In the genomic region with DNA sequence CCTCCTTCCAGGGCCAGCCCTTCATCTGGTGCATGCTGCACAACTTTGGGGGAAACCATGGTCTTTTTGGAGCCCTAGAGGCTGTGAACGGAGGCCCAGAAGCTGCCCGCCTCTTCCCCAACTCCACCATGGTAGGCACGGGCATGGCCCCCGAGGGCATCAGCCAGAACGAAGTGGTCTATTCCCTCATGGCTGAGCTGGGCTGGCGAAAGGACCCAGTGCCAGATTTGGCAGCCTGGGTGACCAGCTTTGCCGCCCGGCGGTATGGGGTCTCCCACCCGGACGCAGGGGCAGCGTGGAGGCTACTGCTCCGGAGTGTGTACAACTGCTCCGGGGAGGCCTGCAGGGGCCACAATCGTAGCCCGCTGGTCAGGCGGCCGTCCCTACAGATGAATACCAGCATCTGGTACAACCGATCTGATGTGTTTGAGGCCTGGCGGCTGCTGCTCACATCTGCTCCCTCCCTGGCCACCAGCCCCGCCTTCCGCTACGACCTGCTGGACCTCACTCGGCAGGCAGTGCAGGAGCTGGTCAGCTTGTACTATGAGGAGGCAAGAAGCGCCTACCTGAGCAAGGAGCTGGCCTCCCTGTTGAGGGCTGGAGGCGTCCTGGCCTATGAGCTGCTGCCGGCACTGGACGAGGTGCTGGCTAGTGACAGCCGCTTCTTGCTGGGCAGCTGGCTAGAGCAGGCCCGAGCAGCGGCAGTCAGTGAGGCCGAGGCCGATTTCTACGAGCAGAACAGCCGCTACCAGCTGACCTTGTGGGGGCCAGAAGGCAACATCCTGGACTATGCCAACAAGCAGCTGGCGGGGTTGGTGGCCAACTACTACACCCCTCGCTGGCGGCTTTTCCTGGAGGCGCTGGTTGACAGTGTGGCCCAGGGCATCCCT, we compare ENCODE assay signal across 19 cellular contexts. TPM values are rescaled to one million over a fixed set of nuclear protein-coding genes. Genes with fewer than 3 reads are reported as not detected.
A peak's percentile ranks its signal among the peaks of the same experiment; 100 is the strongest.
DNase-seq lines count a peak whose midpoint lies in the region; ATAC-seq, FAIRE-seq and TF ChIP-seq lines count a peak whose summit lies in the region.
"Had no signal": no experiment of that assay in that cellular context is flagged by ENCODE, and none has a peak within 500 bp of the region (broad histone marks: within the 10 kb centered on the region; RNA-seq: fewer than 3 reads in every experiment).

No MANE protein-coding gene starts in this region.

- H3K27ac Mint-ChIP-seq in Calu3 (ENCODE audit: unreplicated experiment): no peak overlapping the region
- H3K27ac Mint-ChIP-seq: HFFc6 had no signal

- peaks cover 86% of the 10 kb centered on the region for H3K36me3 Mint-ChIP-seq in Calu3 (ENCODE audit: insufficient read depth, unreplicated experiment)

- DNase-seq in kidney: peak; percentile 69
- DNase-seq in psoas muscle: peak in 1 of 2 donors; percentile 71
- no peak for DNase-seq in Calu3
- DNase-seq in stimulated activated CD8-positive, alpha-beta memory T cell treated with anti-CD3 and anti-CD28 coated beads, Interleukin-4, amount 100 ng/mL, for 48 hours: no peak
- DNase-seq: AML-193; CD4-positive, CD25-positive, alpha-beta regulatory T cell; GF-D8; GOT3; HFFc6; MG63; NCI-H1105; NCI-H1694 treated with DMSO at 0.1 percent for 48 hours; NCI-H69; NK-92 treated with Interleukin-12 subunit alpha and Interleukin-12 subunit beta, amount 100 ng/mL, for 24 hours had no signal

- H3K4me1 Mint-ChIP-seq in Calu3 (ENCODE audit: low read depth, unreplicated experiment): peaks cover 33% of the 10 kb centered on the region

- no peaks in the 10 kb centered on the region for H3K9me3 Mint-ChIP-seq in Calu3 (ENCODE audit: low read depth, unreplicated experiment)
- H3K9me3 Mint-ChIP-seq: CD4-positive, CD25-positive, alpha-beta regulatory T cell; HFFc6 had no signal

- no peaks in the 10 kb centered on the region for H3K27me3 ChIP-seq in psoas muscle (ENCODE audit: insufficient read depth in 3 of 3, low read length in 2 of 3)
- H3K27me3 ChIP-seq: MG63 had no signal

- BruUV-seq in Calu3 (replicated peaks; lab: Mats Ljungman, UMichigan): no TSS peak

- 39 to 49% (median 43%) methylated on average over 38 to 39 of the region's 39 CpGs for WGBS in psoas muscle, 3 donors

- no peak for FAIRE-seq in kidney (lab: Jason Lieb, UNC)
- FAIRE-seq: D721Med had no signal

- H3K4me3 ChIP-seq in kidney (ENCODE audit: low read length in 2 of 2): no peak overlapping the region
- H3K4me3 ChIP-seq in psoas muscle: peak overlapping the region; percentile 15
- H3K4me3 ChIP-seq: MG63 had no signal

- H3K4me3 Mint-ChIP-seq in Calu3 (ENCODE audit: low read depth, unreplicated experiment): no peak overlapping the region
- H3K4me3 Mint-ChIP-seq: CD4-positive, CD25-positive, alpha-beta regulatory T cell; HFFc6 had no signal

- TF ChIP-seq CTCF in C4-2B (conservative IDR thresholded peaks at IDR 0.05) (no peak), kidney (IDR thresholded peaks at IDR 0.05; ENCODE audit: borderline replicate concordance, extremely low read depth, insufficient read depth) (no peak), psoas muscle (IDR thresholded peaks at IDR 0.05) (no peak), Calu3 (IDR thresholded peaks at IDR 0.05; ENCODE audit: unreplicated experiment) (no peak)

- no peak overlapping the region for H3K9ac ChIP-seq in kidney (ENCODE audit: low read length in 2 of 2)

- H3K36me3 ChIP-seq in kidney (ENCODE audit: control insufficient read depth in 1 of 2, insufficient read depth in 2 of 2, low read length in 2 of 2): peaks cover 11 to 19% of the 10 kb centered on the region in 2 donors
- peaks cover 0 to 55% of the 10 kb centered on the region in 2 donors for H3K36me3 ChIP-seq in psoas muscle (ENCODE audit: insufficient read depth in 1 of 2, low read depth in 1 of 2)

- H3K4me1 ChIP-seq in kidney (ENCODE audit: control insufficient read depth in 1 of 2, insufficient read depth in 1 of 2, low read depth in 1 of 2, low read length in 2 of 2) (peaks cover 0 to 3% of the 10 kb centered on the region in 2 donors), psoas muscle (peaks cover 15% of the 10 kb centered on the region)

- peak overlapping the region; percentile 78; the same call in 1 of the 2 replicates for H3K27ac ChIP-seq in C4-2B
- peak overlapping the region; percentile 56 for H3K27ac ChIP-seq in angular gyrus (ENCODE audit: low read depth, low read length)
- no peak overlapping the region for H3K27ac ChIP-seq in kidney (ENCODE audit: low read depth in 2 of 2, low read length in 2 of 2)
- H3K27ac ChIP-seq in psoas muscle: peak overlapping the region; percentile 80

- CTCF ChIA-PET in Calu3 (lab: Charles Lee): interaction anchor here (0.5 kb wide), 1 partner anchor 400 kb away, joined by 3 read pairs; no protein-coding TSS in a partner anchor

- no peaks in the 10 kb centered on the region for H3K27me3 Mint-ChIP-seq in Calu3 (ENCODE audit: unreplicated experiment)
- H3K27me3 Mint-ChIP-seq: CD4-positive, CD25-positive, alpha-beta regulatory T cell had no signal

- intact Hi-C loops in kidney (cut with DNase I) (no loop called here), psoas muscle (cut with DNase I) (no loop called here), Calu3 (cut with micrococcal nuclease; ENCODE audit: unreplicated experiment) (no loop called here)

- H3K9me3 ChIP-seq in kidney (ENCODE audit: control insufficient read depth in 1 of 2, low read length in 2 of 2) (no peaks in the 10 kb centered on the region), psoas muscle (no peaks in the 10 kb centered on the region)
- H3K9me3 ChIP-seq: MG63 had no signal

- ATAC-seq in psoas muscle (peak; percentile 48 to 71 (median 61)), GM18858 (IDR thresholded peaks at IDR 0.05; ENCODE audit: unreplicated experiment) (no peak), HG02610 (IDR thresholded peaks at IDR 0.05; ENCODE audit: unreplicated experiment) (no peak)

RNA-seq across cellular contexts. Expression of gene NAGLU, which starts 7.4 kb away (rescaled TPM):
- total RNA-seq in kidney: 37.5 TPM
- 52.7 TPM for polyA plus RNA-seq in kidney (ENCODE audit: insufficient read depth, low read depth, low replicate concordance)
- total RNA-seq in psoas muscle: 10 to 100 TPM in 3 of 4 donors, 1 to 10 TPM in 1; 9.1 to 17.8 (median 11.7) TPM
- 10 to 100 TPM; 16.0 to 18.1 (median 17.5) TPM for polyA plus RNA-seq in psoas muscle
- 53.8 and 59.1 TPM in 2 replicates for total RNA-seq in Calu3 (2022)

RNA-seq across cellular contexts. Expression of gene HSD17B1, which starts 9.3 kb away (rescaled TPM):
- total RNA-seq in kidney (0.31 TPM), psoas muscle (1 to 10 TPM in 1 of 4 donors, under 1 TPM in 3; 0.54 to 1.2 (median 0.72) TPM), Calu3 (2022) (0.88 and 1.0 TPM in 2 replicates)
- polyA plus RNA-seq in kidney (ENCODE audit: insufficient read depth, low read depth, low replicate concordance) (3.3 TPM), psoas muscle (1 to 10 TPM; 1.3 to 2.1 (median 1.7) TPM)

RNA-seq across cellular contexts. Expression of gene COASY, which starts 18.5 kb away (rescaled TPM):
- total RNA-seq in kidney (71.9 TPM), psoas muscle (10 to 100 TPM; 31.6 to 45.4 (median 37.0) TPM), Calu3 (2022) (159 and 163 TPM in 2 replicates)
- polyA plus RNA-seq in kidney (ENCODE audit: insufficient read depth, low read depth, low replicate concordance) (145 TPM), psoas muscle (100 to 1,000 TPM in 1 of 3 donors, 10 to 100 TPM in 2; 41.0 to 141 (median 73.5) TPM)

RNA-seq across cellular contexts. Expression of gene MLX, which starts 23.5 kb away (rescaled TPM):
- total RNA-seq in kidney (38.7 TPM), psoas muscle (10 to 100 TPM; 45.2 to 67.9 (median 55.2) TPM), Calu3 (2022) (65.0 and 69.8 TPM in 2 replicates)
- polyA plus RNA-seq in kidney (ENCODE audit: insufficient read depth, low read depth, low replicate concordance) (41.0 TPM), psoas muscle (100 to 1,000 TPM in 1 of 3 donors, 10 to 100 TPM in 2; 71.0 to 108 (median 89.2) TPM)

RNA-seq across cellular contexts. Expression of gene PSMC3IP, which starts 34.1 kb away (rescaled TPM):
- total RNA-seq in kidney: 5.8 TPM
- polyA plus RNA-seq in kidney (ENCODE audit: insufficient read depth, low read depth, low replicate concordance): 3.6 TPM
- 1 to 10 TPM in 2 of 4 donors, under 1 TPM in 2; 0.26 to 3.3 (median 1.4) TPM for total RNA-seq in psoas muscle
- 10 to 100 TPM in 1 of 3 donors, 1 to 10 TPM in 2; 3.8 to 13.3 (median 5.3) TPM for polyA plus RNA-seq in psoas muscle
- 31.8 and 32.4 TPM in 2 replicates for total RNA-seq in Calu3 (2022)

Comparison
In these comparisons a context has a peak if more than half of its experiments do, and no peak if none do; other contexts are left out.
1. H3K27ac ChIP-seq: peak in C4-2B (single experiment), angular gyrus (single experiment) and psoas muscle (single experiment); none in kidney (0 of 2).
2. ATAC-seq: peak in psoas muscle (4 of 4); none in GM18858 (single experiment) and HG02610 (single experiment).